8 cellular contexts compared by ENCODE assay signal in the genomic region with DNA sequence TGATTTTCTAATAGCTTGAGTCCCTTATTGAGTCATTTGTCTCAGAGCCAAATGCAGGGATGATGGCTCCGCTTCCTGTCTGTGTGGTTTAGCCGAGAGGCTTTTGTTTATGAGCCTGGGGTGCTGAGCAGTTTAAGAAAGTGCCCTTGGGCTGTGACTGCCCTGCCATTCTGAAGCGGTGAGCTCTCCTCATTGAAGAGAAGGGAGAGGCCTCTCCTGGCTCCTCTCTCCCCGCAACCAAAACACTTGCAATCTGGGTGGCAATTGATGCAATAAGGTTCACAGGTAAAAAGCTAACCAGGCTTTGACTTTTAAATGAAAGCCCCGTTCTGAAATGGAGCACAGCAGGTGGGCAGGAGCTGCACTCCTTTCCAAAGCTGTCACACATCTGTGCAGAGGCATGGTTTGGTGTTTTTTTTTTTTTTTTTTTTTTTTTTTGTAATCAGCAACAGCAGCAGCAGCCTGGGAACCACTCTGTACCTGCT.
DNase-seq lines count a peak whose midpoint lies in the region; ATAC-seq, FAIRE-seq and TF ChIP-seq lines count a peak whose summit lies in the region.

No MANE protein-coding gene starts in this region.

- H3K4me3 ChIP-seq in A549 (no peak overlapping the region), GM23248 (no peak overlapping the region), RWPE2 (ENCODE audit: severe bottlenecking) (no peak overlapping the region), tibial artery (no peak overlapping the region), heart right ventricle (no peak overlapping the region)

- H3F3A ChIP-seq in GM23248 (ENCODE audit: insufficient read depth) = no peaks in the 10 kb centered on the region

- POLR2A ChIA-PET in A549 (lab: Yijun Ruan, JAX) = no interaction called here

- no peak for TF ChIP-seq EP300 in A549 (IDR thresholded peaks at IDR 0.05)

- H4K20me1 ChIP-seq in GM23248 (ENCODE audit: insufficient read depth) = no peaks in the 10 kb centered on the region

- CTCF ChIA-PET in A549 (lab: Yijun Ruan, JAX) = interaction anchor here (0.5 to 0.7 kb wide), 3 partner anchors 9 to 94 kb away, joined by 3 to 6 read pairs (median 4); no protein-coding TSS in a partner anchor

- intact Hi-C loops in tibial artery (cut with DNase I; ENCODE audit: low total_unique reads) (no loop called here), heart right ventricle (cut with DNase I) (no loop called here)

- FAIRE-seq in A549 (lab: Jason Lieb, UNC) = no peak

- peaks cover 21% of the 10 kb centered on the region for H3K4me1 ChIP-seq in A549
- peaks cover 6% of the 10 kb centered on the region for H3K4me1 ChIP-seq in GM23248 (ENCODE audit: insufficient read depth)
- peaks cover 33% of the 10 kb centered on the region for H3K4me1 ChIP-seq in RWPE2 (ENCODE audit: insufficient read depth, poor library complexity, severe bottlenecking)
- no peaks in the 10 kb centered on the region for H3K4me1 ChIP-seq in tibial artery
- H3K4me1 ChIP-seq in heart right ventricle = peaks cover 0 to 17% (median 10%) of the 10 kb centered on the region in 9 donors

- H3K79me2 ChIP-seq in GM23248 (ENCODE audit: insufficient read depth) = no peaks in the 10 kb centered on the region

- H3K27me3 ChIP-seq in GM23248 (replicated peaks; ENCODE audit: insufficient read depth) (no peaks in the 10 kb centered on the region), RWPE2 (ENCODE audit: insufficient read depth, poor library complexity, severe bottlenecking) (no peaks in the 10 kb centered on the region), tibial artery (no peaks in the 10 kb centered on the region), heart right ventricle (peaks cover 0 to 16% (median 0%) of the 10 kb centered on the region in 7 donors)

- TF ChIP-seq RAD21 in A549 (conservative IDR thresholded peaks at IDR 0.05 in 1 of 2, IDR thresholded peaks at IDR 0.05 in 1 of 2) = no peak

- DNase-seq in A549 (ENCODE audit: low read depth in 1 of 2, low spot score in 1 of 2) (no peak), GM23248 (peak; percentile 73), RWPE2 (ENCODE audit: low spot score) (no peak), fibroblast of peridontal ligament (ENCODE audit: extremely low read depth) (peak; percentile 60), tibial artery (no peak), ACHN (no peak), heart right ventricle (no peak), SHP77 treated with DMSO at 0.1 percent for 48 hours (lab: John Stamatoyannopoulos, UW) (no peak)

- no peak for TF ChIP-seq POLR2A in A549 (IDR thresholded peaks at IDR 0.05; ENCODE audit: low read length)

- no peak overlapping the region for H3K9ac ChIP-seq in GM23248

- no peaks in the 10 kb centered on the region for H3K9me2 ChIP-seq in GM23248 (ENCODE audit: insufficient read depth)

- in situ Hi-C loops in GM23248 (cut with MboI) = no loop called here
- in situ Hi-C loops in ACHN (cut with HindIII; ENCODE audit: low pct_ligation_motif_present, low pct_unique_long_range_greater_than_20kb, low sequenced_read_pairs) = no loop called here

- H3K9me3 ChIP-seq in A549 (no peaks in the 10 kb centered on the region), GM23248 (ENCODE audit: low read depth) (no peaks in the 10 kb centered on the region), RWPE2 (ENCODE audit: severe bottlenecking) (no peaks in the 10 kb centered on the region), tibial artery (no peaks in the 10 kb centered on the region), heart right ventricle (no peaks in the 10 kb centered on the region)

- H3K27ac ChIP-seq in A549 (0 out of 6 replicates have a peak overlapping the region, but pooled peaks have one; percentile 6 to 11), GM23248 (no peak overlapping the region), RWPE2 (ENCODE audit: poor library complexity, severe bottlenecking) (no peak overlapping the region), tibial artery (no peak overlapping the region), heart right ventricle (no peak overlapping the region)

- no peak for ATAC-seq in A549
- ATAC-seq in RWPE2 (ENCODE audit: low read depth) = peak; percentile 71
- no peak for ATAC-seq in heart right ventricle

- H3K4me2 ChIP-seq in A549 (peak overlapping the region; percentile 20; the same call in 1 of the 3 replicates), GM23248 (ENCODE audit: unreplicated experiment) (peak overlapping the region; percentile 58)

- 0 out of 2 replicates have a peak overlapping the region, but pooled peaks have one; percentile 49 for H2AFZ ChIP-seq in GM23248

- TF ChIP-seq CTCF in A549 (IDR thresholded peaks at IDR 0.05) = no peak
- no peak for TF ChIP-seq CTCF in RWPE2 (IDR thresholded peaks at IDR 0.05; ENCODE audit: poor library complexity, severe bottlenecking)
- TF ChIP-seq CTCF in tibial artery (IDR thresholded peaks at IDR 0.05) = no peak
- no peak for TF ChIP-seq CTCF in heart right ventricle (IDR thresholded peaks at IDR 0.05)

- WGBS in A549 (ENCODE audit: missing lambda C conversion rate) = 64% methylated on average over 5 of the region's 5 CpGs
- WGBS in GM23248 (ENCODE audit: low coverage in 1 of 2, low lambda C conversion rate in 2 of 2, missing lambda C conversion rate in 2 of 2), 2 experiments = 38 to 40% methylated on average over 5 of the region's 5 CpGs
- WGBS in heart right ventricle, 2 donors = 59 to 63% methylated on average over 5 of the region's 5 CpGs

- H3K36me3 ChIP-seq in GM23248 (ENCODE audit: low read depth) = no peaks in the 10 kb centered on the region
- no peaks in the 10 kb centered on the region for H3K36me3 ChIP-seq in RWPE2 (ENCODE audit: low read depth)
- H3K36me3 ChIP-seq in tibial artery = no peaks in the 10 kb centered on the region
- no peaks in the 10 kb centered on the region for H3K36me3 ChIP-seq in heart right ventricle

TF ChIP-seq in A549, 52 proteins besides CTCF, POLR2A, EP300 and RAD21:
- TF ChIP-seq EHF (CRISPR knock-in tag; IDR thresholded peaks at IDR 0.05) (no peak), ESRRA (IDR thresholded peaks at IDR 0.05; ENCODE audit: borderline replicate concordance, low read length) (no peak), TFCP2L1 (CRISPR knock-in tag; IDR thresholded peaks at IDR 0.05) (no peak), JUNB (IDR thresholded peaks at IDR 0.05) (no peak), ZFP36 (IDR thresholded peaks at IDR 0.05; ENCODE audit: borderline replicate concordance, partially characterized antibody) (no peak)
- TF ChIP-seq, protein P1, sequence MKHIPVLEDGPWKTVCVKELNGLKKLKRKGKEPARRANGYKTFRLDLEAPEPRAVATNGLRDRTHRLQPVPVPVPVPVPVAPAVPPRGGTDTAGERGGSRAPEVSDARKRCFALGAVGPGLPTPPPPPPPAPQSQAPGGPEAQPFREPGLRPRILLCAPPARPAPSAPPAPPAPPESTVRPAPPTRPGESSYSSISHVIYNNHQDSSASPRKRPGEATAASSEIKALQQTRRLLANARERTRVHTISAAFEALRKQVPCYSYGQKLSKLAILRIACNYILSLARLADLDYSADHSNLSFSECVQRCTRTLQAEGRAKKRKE (CRISPR knock-in tag; IDR thresholded peaks at IDR 0.05; ENCODE audit: low read depth) = no peak

Comparison
In these comparisons a context has a peak if more than half of its experiments do, and no peak if none do; other contexts are left out.
1. DNase-seq: peak in GM23248 (single experiment) and fibroblast of peridontal ligament (single experiment); none in A549 (0 of 2), RWPE2 (single experiment), tibial artery (0 of 2), ACHN (single experiment), heart right ventricle (0 of 2) and SHP77 treated with DMSO at 0.1 percent for 48 hours (single experiment).
2. H3K27ac ChIP-seq: peak in A549 (2 of 2); none in GM23248 (single experiment), RWPE2 (single experiment), tibial artery (0 of 2) and heart right ventricle (0 of 10).